In the genomic region with DNA sequence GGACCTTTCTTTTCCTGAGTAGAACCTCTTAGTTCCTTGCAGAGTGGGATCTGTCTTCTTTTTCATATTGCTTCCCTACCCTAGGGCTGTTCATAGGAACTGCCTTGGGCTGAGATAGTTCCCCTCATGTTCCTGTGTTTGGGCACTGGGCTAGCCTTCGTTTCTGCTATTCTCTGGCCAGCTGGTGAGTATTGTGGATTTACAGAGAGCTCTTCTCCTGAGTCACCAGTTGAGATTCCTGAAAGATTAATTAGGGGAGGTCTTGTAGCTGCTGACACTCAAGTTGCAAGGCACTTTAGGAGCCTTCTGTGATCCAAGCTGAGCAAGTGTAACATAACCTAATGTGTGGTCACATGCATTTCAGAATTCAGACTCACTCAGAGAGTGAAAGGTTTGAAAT, we compare ENCODE assay signal across 9 cellular contexts. TPM values are rescaled to one million over a fixed set of nuclear protein-coding genes. Genes with fewer than 3 reads are reported as not detected.
DNase-seq lines count a peak whose midpoint lies in the region; ATAC-seq and TF ChIP-seq lines count a peak whose summit lies in the region.
"Had no signal": no experiment of that assay in that cellular context is flagged by ENCODE, and none has a peak within 500 bp of the region (broad histone marks: within the 10 kb centered on the region; RNA-seq: fewer than 3 reads in every experiment).

No MANE protein-coding gene starts in this region.

- no peaks in the 10 kb centered on the region for H3K9me3 Mint-ChIP-seq in CD14-positive monocyte

- peak overlapping the region in 3 of 7 donors; percentile 0 to 76 (median 39) for H3K27ac Mint-ChIP-seq in CD14-positive monocyte

- in situ Hi-C loops in Caki2 (cut with HindIII; ENCODE audit: low pct_unique_long_range_greater_than_20kb, low sequenced_read_pairs) = no loop called here

- peaks cover 13% of the 10 kb centered on the region for H3K4me1 Mint-ChIP-seq in CD14-positive monocyte

- intact Hi-C loops in CD14-positive monocyte (cut with micrococcal nuclease) = loop anchor here in 1 of 2 donors (10.0 kb wide), 1 partner anchor 64 kb away; no protein-coding TSS in a partner anchor

- peaks cover 84 to 88% of the 10 kb centered on the region in 2 donors for H3K36me3 Mint-ChIP-seq in CD14-positive monocyte

- ATAC-seq in omental fat pad (ENCODE audit: low FRiP score) (peak; percentile 45), GM21367 (IDR thresholded peaks at IDR 0.05; ENCODE audit: unreplicated experiment) (no peak)

- DNase-seq in Caki2 (ENCODE audit: low read depth) (peak; percentile 64), NCI-H226 (peak; percentile 87), epithelial cell of prostate (ENCODE audit: low read depth, low spot score) (no peak), omental fat pad (ENCODE audit: low spot score) (no peak), NCI-H345 (lab: John Stamatoyannopoulos, UW) (no peak), CD14-positive monocyte (ENCODE audit: low spot score) (no peak)
- DNase-seq in activated CD8-positive, alpha-beta memory T cell treated with anti-CD3 and anti-CD28 coated beads, Interleukin-2, amount 50 U/mL, for 48 hours = no peak
- DNase-seq: NCI-H2029 had no signal

- no peak overlapping the region for H3K4me3 Mint-ChIP-seq in CD14-positive monocyte

- TF ChIP-seq CTCF in omental fat pad (IDR thresholded peaks at IDR 0.05) = no peak
- no peak for TF ChIP-seq CTCF in CD14-positive monocyte (IDR thresholded peaks at IDR 0.05)

- H3K27me3 Mint-ChIP-seq in CD14-positive monocyte (ENCODE audit: low read depth in 3 of 3) = no peaks in the 10 kb centered on the region

- H3K27ac ChIP-seq in epithelial cell of prostate = peak overlapping the region; percentile 33

RNA-seq across cellular contexts. Expression of a gene that starts 30.7 kb away (rescaled TPM):
- 26.6 and 83.0 TPM in 2 replicates for total RNA-seq in Caki2 (2014; rRNA removed; shearing (Covaris generic); ENCODE audit: low replicate concordance)
- 100 to 1,000 TPM in 3 of 4 donors, 10 to 100 TPM in 1; 77.7 to 140 (median 134) TPM for total RNA-seq in omental fat pad
- 10 to 100 TPM in 1 of 2 donors, 1 to 10 TPM in 1; 9.6 to 11.4 TPM for polyA plus RNA-seq in CD14-positive monocyte

Comparison
In these comparisons a context has a peak if more than half of its experiments do, and no peak if none do; other contexts are left out.
1. DNase-seq: peak in Caki2 (single experiment) and NCI-H226 (single experiment); none in epithelial cell of prostate (single experiment), omental fat pad (single experiment), NCI-H345 (single experiment), activated CD8-positive, alpha-beta memory T cell treated with anti-CD3 and anti-CD28 coated beads, Interleukin-2, amount 50 U/mL, for 48 hours (single experiment) and CD14-positive monocyte (single experiment).